In the genomic region with DNA sequence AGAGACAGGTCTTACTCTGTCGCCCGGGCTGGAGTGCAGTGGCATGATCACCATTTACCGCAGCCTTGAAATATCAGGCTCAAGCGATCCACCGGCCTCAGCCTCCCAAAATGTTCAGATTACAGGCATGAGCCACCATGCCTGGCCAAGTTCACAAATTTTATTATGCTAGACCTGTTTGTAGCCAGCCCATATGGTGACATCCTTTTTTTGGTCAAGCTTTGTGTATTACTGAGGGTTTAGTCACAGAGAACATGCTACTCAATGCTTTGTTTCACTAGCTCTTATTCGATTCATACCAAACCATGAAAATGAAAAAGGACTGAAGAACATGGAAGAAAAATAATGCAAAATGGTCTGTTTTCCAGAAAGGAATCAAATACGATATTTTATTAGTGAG, we compare ENCODE assay signal across 24 cellular contexts. TPM values are rescaled to one million over a fixed set of nuclear protein-coding genes. Genes with fewer than 3 reads are reported as not detected.
DNase-seq lines count a peak whose midpoint lies in the region; ATAC-seq and TF ChIP-seq lines count a peak whose summit lies in the region.
"Had no signal": no experiment of that assay in that cellular context is flagged by ENCODE, and none has a peak within 500 bp of the region (broad histone marks: within the 10 kb centered on the region; RNA-seq: fewer than 3 reads in every experiment).

No MANE protein-coding gene starts in this region.

- H3K4me3 Mint-ChIP-seq in central memory CD8-positive, alpha-beta T cell = no peak overlapping the region
- H3K4me3 Mint-ChIP-seq in natural killer cell = peak overlapping the region; percentile 13
- no peak overlapping the region for H3K4me3 Mint-ChIP-seq in activated CD4-positive, alpha-beta memory T cell treated with anti-CD3 and anti-CD28 coated beads, Interleukin-2, amount 10 ng/mL, durations not matched to agents 7 days and 5 days
- H3K4me3 Mint-ChIP-seq: H9, HFFc6 had no signal

- no peaks in the 10 kb centered on the region for H3K9me3 Mint-ChIP-seq in central memory CD8-positive, alpha-beta T cell
- H3K9me3 Mint-ChIP-seq in natural killer cell = no peaks in the 10 kb centered on the region
- H3K9me3 Mint-ChIP-seq in activated CD4-positive, alpha-beta memory T cell treated with anti-CD3 and anti-CD28 coated beads, Interleukin-2, amount 10 ng/mL, durations not matched to agents 7 days and 5 days = no peaks in the 10 kb centered on the region
- H3K9me3 Mint-ChIP-seq: H9, HFFc6 had no signal

- no peaks in the 10 kb centered on the region for H3K27me3 Mint-ChIP-seq in central memory CD8-positive, alpha-beta T cell
- no peaks in the 10 kb centered on the region for H3K27me3 Mint-ChIP-seq in natural killer cell (ENCODE audit: low read depth in 2 of 2)
- H3K27me3 Mint-ChIP-seq in activated CD4-positive, alpha-beta memory T cell treated with anti-CD3 and anti-CD28 coated beads, Interleukin-2, amount 10 ng/mL, durations not matched to agents 7 days and 5 days = no peaks in the 10 kb centered on the region

- no TSS peak for BruUV-seq in A673 (replicated peaks; lab: Mats Ljungman, UMichigan)

- TF ChIP-seq CTCF in A673 (conservative IDR thresholded peaks at IDR 0.05; ENCODE audit: low read depth, low read length) = no peak
- no peak for TF ChIP-seq CTCF in natural killer cell (IDR thresholded peaks at IDR 0.05)
- no peak for TF ChIP-seq CTCF in omental fat pad (IDR thresholded peaks at IDR 0.05)

- H3K27ac ChIP-seq in A673 (ENCODE audit: low read depth, low read length, poor library complexity, severe bottlenecking) = peak overlapping the region; percentile 30
- H3K27ac ChIP-seq: GM23248 had no signal

- no peaks in the 10 kb centered on the region for H3K27me3 ChIP-seq in A673 (replicated peaks; ENCODE audit: insufficient read depth, low read depth, low read length, poor library complexity)
- H3K27me3 ChIP-seq: BE2C had no signal

- no peak for DNase-seq in A673 (ENCODE audit: low spot score)
- peak; percentile 83 for DNase-seq in G401 (ENCODE audit: low spot score)
- no peak for DNase-seq in central memory CD8-positive, alpha-beta T cell (ENCODE audit: low spot score in 2 of 2)
- no peak for DNase-seq in natural killer cell
- DNase-seq in activated CD4-positive, alpha-beta memory T cell treated with anti-CD3 and anti-CD28 coated beads, Interleukin-2, amount 10 ng/mL, durations not matched to agents 7 days and 5 days = no peak
- no peak for DNase-seq in omental fat pad (ENCODE audit: low spot score)
- DNase-seq: BE2C, Caco-2, DMS 273 treated with DMSO at 0.1 percent for 48 hours, DMS79 treated with DMSO at 0.1 percent for 48 hours, GM23248, H9, HFFc6, Karpas-422, MV-4-11, NCI-H1105 treated with DMSO at 0.1 percent for 48 hours, NCI-H1694, NCI-H2081 treated with DMSO at 0.1 percent for 48 hours, NCI-H446, NCI-H526, Right ventricle myocardium superior had no signal

- H3K4me3 ChIP-seq in A673 (ENCODE audit: low read depth, low read length, poor library complexity, severe bottlenecking) = no peak overlapping the region
- H3K4me3 ChIP-seq: GM12878, GM23248 had no signal

- H3K27ac Mint-ChIP-seq in central memory CD8-positive, alpha-beta T cell (ENCODE audit: low read depth) = peak overlapping the region; percentile 19
- H3K27ac Mint-ChIP-seq in natural killer cell = peak overlapping the region; percentile 60 to 76
- no peak overlapping the region for H3K27ac Mint-ChIP-seq in activated CD4-positive, alpha-beta memory T cell treated with anti-CD3 and anti-CD28 coated beads, Interleukin-2, amount 10 ng/mL, durations not matched to agents 7 days and 5 days
- H3K27ac Mint-ChIP-seq: HFFc6 had no signal

- CTCF ChIA-PET in A673 (lab: Charles Lee) = no interaction called here
- CTCF ChIA-PET in activated CD4-positive, alpha-beta memory T cell treated with anti-CD3 and anti-CD28 coated beads, Interleukin-2, amount 10 ng/mL, durations not matched to agents 7 days and 5 days (lab: Charles Lee) = interaction anchor here (1.1 to 1.3 kb wide), 2 partner anchors 21 to 48 kb away, joined by 3 to 6 read pairs; no protein-coding TSS in a partner anchor

- H3K4me1 Mint-ChIP-seq in central memory CD8-positive, alpha-beta T cell = peaks cover 43% of the 10 kb centered on the region
- peaks cover 52 to 58% of the 10 kb centered on the region in 2 donors for H3K4me1 Mint-ChIP-seq in natural killer cell
- peaks cover 35% of the 10 kb centered on the region for H3K4me1 Mint-ChIP-seq in activated CD4-positive, alpha-beta memory T cell treated with anti-CD3 and anti-CD28 coated beads, Interleukin-2, amount 10 ng/mL, durations not matched to agents 7 days and 5 days

- ATAC-seq in central memory CD8-positive, alpha-beta T cell (replicated peaks; ENCODE audit: extremely low read depth, poor library complexity, severe bottlenecking) = no peak
- ATAC-seq in natural killer cell = no peak
- no peak for ATAC-seq in HG02973 (IDR thresholded peaks at IDR 0.05; ENCODE audit: unreplicated experiment)
- no peak for ATAC-seq in HG03108 (IDR thresholded peaks at IDR 0.05; ENCODE audit: unreplicated experiment)
- ATAC-seq in omental fat pad (ENCODE audit: low FRiP score) = no peak
- ATAC-seq: GM12878 had no signal

- intact Hi-C loops in A673 (cut with micrococcal nuclease; ENCODE audit: unreplicated experiment) (no loop called here), natural killer cell (cut with micrococcal nuclease) (no loop called here)

- in situ Hi-C loops in G401 (cut with HindIII; ENCODE audit: low sequenced_read_pairs) = no loop called here

- H3K36me3 Mint-ChIP-seq in central memory CD8-positive, alpha-beta T cell (ENCODE audit: insufficient read depth) = peaks cover 30% of the 10 kb centered on the region
- H3K36me3 Mint-ChIP-seq in natural killer cell = peaks cover 15% of the 10 kb centered on the region
- peaks cover 38% of the 10 kb centered on the region for H3K36me3 Mint-ChIP-seq in activated CD4-positive, alpha-beta memory T cell treated with anti-CD3 and anti-CD28 coated beads, Interleukin-2, amount 10 ng/mL, durations not matched to agents 7 days and 5 days (ENCODE audit: low read depth)

- POLR2A ChIA-PET in A673 (lab: Charles Lee; ENCODE audit: low non-redundant PET) = no interaction called here
- POLR2A ChIA-PET in activated CD4-positive, alpha-beta memory T cell treated with anti-CD3 and anti-CD28 coated beads, Interleukin-2, amount 10 ng/mL, durations not matched to agents 7 days and 5 days (lab: Charles Lee) = no interaction called here

- peaks cover 15% of the 10 kb centered on the region for H3K4me1 ChIP-seq in A673 (ENCODE audit: insufficient read depth, low read length, poor library complexity, severe bottlenecking)
- H3K4me1 ChIP-seq: BE2C, Caco-2 had no signal

- H3K36me3 ChIP-seq in A673 (ENCODE audit: insufficient read depth, low read length, poor library complexity, severe bottlenecking) = peaks cover 22% of the 10 kb centered on the region

- H3K9me3 ChIP-seq in A673 (ENCODE audit: low read depth, low read length, poor library complexity, severe bottlenecking) = no peaks in the 10 kb centered on the region
- H3K9me3 ChIP-seq: BE2C, Caco-2 had no signal

RNA-seq across cellular contexts. Expression of a gene that starts 41.4 kb away (rescaled TPM):
- total RNA-seq in A673 (2021) (106 and 128 TPM in 2 replicates), natural killer cell (100 to 1,000 TPM; 299 to 456 (median 329) TPM), omental fat pad (10 to 100 TPM; 15.3 to 37.5 (median 22.9) TPM)
- 15.6 and 20.4 TPM in 2 replicates for total RNA-seq in G401 (2014; rRNA removed; shearing (Covaris generic))
- 10 to 100 TPM; 77.8 to 78.3 TPM for total RNA-seq in activated CD4-positive, alpha-beta memory T cell treated with anti-CD3 and anti-CD28 coated beads, Interleukin-2, amount 10 ng/mL, durations not matched to agents 7 days and 5 days
